ENCODE assay signal across 1 cellular context in genomic region chr1:207805841-207806421, GRCh38.
TF ChIP-seq lines count a peak whose summit lies in the region.

No MANE protein-coding gene starts in this region.

TF ChIP-seq in K562, 482 proteins besides CTCF, POLR2A, EP300 and RAD21 (continued from another document and continues in another):
- TF ChIP-seq CREB5 (CRISPR knock-in tag; IDR thresholded peaks at IDR 0.05) (no peak), ARID3A (IDR thresholded peaks at IDR 0.05; ENCODE audit: borderline replicate concordance, low read depth, low read length) (no peak), DPF2 (IDR thresholded peaks at IDR 0.05) (peak; percentile 89), VEZF1 (CRISPR knock-in tag; IDR thresholded peaks at IDR 0.05) (peak; percentile 71), ATF7 (IDR thresholded peaks at IDR 0.05) (peak; percentile 34; the same call in 1 of the 2 replicates), GATAD2B (IDR thresholded peaks at IDR 0.05; ENCODE audit: borderline replicate concordance) (no peak), ZNF263 (CRISPR knock-in tag; IDR thresholded peaks at IDR 0.05; ENCODE audit: borderline replicate concordance) (no peak), ZNF436 (CRISPR knock-in tag; IDR thresholded peaks at IDR 0.05) (no peak), ZNF512 (tag; IDR thresholded peaks at IDR 0.05) (no peak), PHF21A (IDR thresholded peaks at IDR 0.05; ENCODE audit: borderline replicate concordance, low read depth) (no peak), ZNF143 (CRISPR knock-in tag; IDR thresholded peaks at IDR 0.05) (no peak), HNRNPK (IDR thresholded peaks at IDR 0.05; ENCODE audit: low read depth, low read length, poor library complexity, severe bottlenecking) (no peak), NFE2L1 (tag; IDR thresholded peaks at IDR 0.05; ENCODE audit: borderline replicate concordance, low read depth) (no peak; the same call in 1 of the 2 replicates), JUNB (CRISPR knock-in tag; conservative IDR thresholded peaks at IDR 0.05) (no peak), FOXP4 (CRISPR knock-in tag; IDR thresholded peaks at IDR 0.05; ENCODE audit: borderline replicate concordance) (no peak), MCM7 (IDR thresholded peaks at IDR 0.05) (no peak), STAT5B (CRISPR knock-in tag; IDR thresholded peaks at IDR 0.05) (no peak), ZNF384 (IDR thresholded peaks at IDR 0.05; ENCODE audit: low read depth, low read length) (no peak), ZNF408 (CRISPR knock-in tag; IDR thresholded peaks at IDR 0.05; ENCODE audit: low read depth) (no peak), ZNF589 (CRISPR knock-in tag; IDR thresholded peaks at IDR 0.05; ENCODE audit: low read depth) (no peak; the same call in 1 of the 2 replicates), LCOR (CRISPR knock-in tag; IDR thresholded peaks at IDR 0.05) (no peak), ELF1 (tag; IDR thresholded peaks at IDR 0.05) (0 out of 2 replicates have a peak, but pooled peaks have one; percentile 7), SIX5 (IDR thresholded peaks at IDR 0.05; ENCODE audit: borderline replicate concordance in 1 of 2, insufficient read depth in 1 of 2, low read depth in 1 of 2, low read length in 2 of 2) (no peak), TSHZ1 (CRISPR knock-in tag; IDR thresholded peaks at IDR 0.05) (no peak), TCF3 (CRISPR knock-in tag; IDR thresholded peaks at IDR 0.05) (peak; percentile 79), ZNF318 (IDR thresholded peaks at IDR 0.05; ENCODE audit: borderline replicate concordance in 1 of 2, low read depth in 1 of 2) (0 out of 4 replicates have a peak, but pooled peaks of 1 of the 2 experiments have one; percentile 20), NR3C1 (CRISPR knock-in tag; IDR thresholded peaks at IDR 0.05) (no peak), POLR3G (IDR thresholded peaks at IDR 0.05; ENCODE audit: extremely low read depth, insufficient read length, insufficient replicate concordance) (no peak), ZNF133 (CRISPR knock-in tag; IDR thresholded peaks at IDR 0.05) (no peak), BCOR (IDR thresholded peaks at IDR 0.05) (no peak), EWSR1 (IDR thresholded peaks at IDR 0.05; ENCODE audit: borderline replicate concordance, low read depth, partially characterized antibody) (no peak), USF1 (CRISPR knock-in tag; IDR thresholded peaks at IDR 0.05) (no peak), MAFG (tag; conservative IDR thresholded peaks at IDR 0.05) (peak; percentile 88)
